In the genomic region with DNA sequence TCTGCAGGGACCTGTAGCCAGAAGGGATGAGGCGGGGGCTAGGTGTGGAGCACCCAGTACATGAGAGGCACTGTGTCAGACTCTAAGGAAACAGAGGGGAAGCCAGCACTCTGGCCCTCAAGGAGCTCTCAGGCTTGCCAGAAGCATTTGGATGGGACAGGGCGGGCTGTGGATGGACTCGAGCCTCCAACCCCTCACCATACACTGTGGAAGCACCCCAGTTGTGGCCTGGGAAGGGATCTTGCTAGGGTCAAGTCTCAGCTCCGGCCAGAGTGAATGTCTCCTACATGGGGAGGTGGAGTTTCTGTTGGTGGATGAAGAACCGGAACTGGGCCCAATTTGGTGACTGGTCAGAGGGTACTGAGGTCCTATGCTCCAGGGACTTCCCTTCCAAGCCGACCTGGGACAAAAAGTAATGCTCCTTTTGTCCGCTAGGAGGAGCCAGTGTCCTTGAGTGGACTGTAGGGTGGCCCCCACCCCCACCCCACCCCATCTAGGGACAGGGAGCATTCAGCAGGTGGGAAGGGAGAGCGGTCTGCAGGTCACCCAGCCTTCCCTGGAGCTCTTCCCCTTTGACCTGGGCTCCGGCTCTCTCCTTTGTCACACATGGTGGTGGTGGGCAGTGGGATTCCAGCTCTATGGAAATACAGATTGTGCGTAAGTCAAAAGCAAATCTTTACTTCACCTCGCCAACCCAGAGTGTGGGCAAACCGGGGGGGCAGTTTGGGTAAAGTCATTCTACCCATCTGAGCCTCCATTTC, we compare ENCODE assay signal across 8 cellular contexts. TPM values are rescaled to one million over a fixed set of nuclear protein-coding genes. Genes with fewer than 3 reads are reported as not detected.
DNase-seq lines count a peak whose midpoint lies in the region; ATAC-seq and TF ChIP-seq lines count a peak whose summit lies in the region.

No MANE protein-coding gene starts in this region.

- ATAC-seq in HG02870 (IDR thresholded peaks at IDR 0.05; ENCODE audit: unreplicated experiment) (no peak), HG03565 (IDR thresholded peaks at IDR 0.05; ENCODE audit: unreplicated experiment) (no peak)

- H3K27me3 Mint-ChIP-seq in activated T-cell treated with anti-CD3 and anti-CD28 coated beads, Interleukin-2, amount 50 U/mL, for 24 hours = peaks cover 32% of the 10 kb centered on the region
- H3K27me3 Mint-ChIP-seq in progenitor cell of endocrine pancreas = peaks cover 40% of the 10 kb centered on the region

- no peak overlapping the region for H3K4me3 Mint-ChIP-seq in activated T-cell treated with anti-CD3 and anti-CD28 coated beads, Interleukin-2, amount 50 U/mL, for 24 hours
- H3K4me3 Mint-ChIP-seq in progenitor cell of endocrine pancreas (ENCODE audit: low read depth) = no peak overlapping the region

- no peaks in the 10 kb centered on the region for H3K36me3 Mint-ChIP-seq in activated T-cell treated with anti-CD3 and anti-CD28 coated beads, Interleukin-2, amount 50 U/mL, for 24 hours (ENCODE audit: low read depth)
- H3K36me3 Mint-ChIP-seq in progenitor cell of endocrine pancreas (ENCODE audit: insufficient read depth) = no peaks in the 10 kb centered on the region

- H3K4me3 ChIP-seq in fibroblast of villous mesenchyme (ENCODE audit: low read depth, low read length) = no peak overlapping the region

- POLR2A ChIA-PET in GM10248 (lab: Yijun Ruan, JAX) = no interaction called here

- CTCF ChIA-PET in GM10248 (lab: Yijun Ruan, JAX) = interaction anchor here (0.7 to 6.3 kb wide), 24 partner anchors 9 to 563 kb away, joined by 3 to 73 read pairs (median 4); no protein-coding TSS in a partner anchor

- no peak overlapping the region for H3K27ac Mint-ChIP-seq in activated T-cell treated with anti-CD3 and anti-CD28 coated beads, Interleukin-2, amount 50 U/mL, for 24 hours
- H3K27ac Mint-ChIP-seq in progenitor cell of endocrine pancreas = no peak overlapping the region

- peak; percentile 57 for TF ChIP-seq CTCF in GM10248 (IDR thresholded peaks at IDR 0.05; ENCODE audit: control extremely low read depth, extremely low read depth, low read depth, missing control alignments)
- peak; percentile 72 for TF ChIP-seq CTCF in fibroblast of villous mesenchyme (IDR thresholded peaks at IDR 0.05; ENCODE audit: insufficient read depth, low read depth, low read length)
- TF ChIP-seq CTCF in progenitor cell of endocrine pancreas (IDR thresholded peaks at IDR 0.05; ENCODE audit: unreplicated experiment) = peak; percentile 72

- peak; percentile 72 for DNase-seq in A172 (ENCODE audit: low spot score)
- peak; percentile 79 for DNase-seq in GM10248 (ENCODE audit: extremely low spot score)
- DNase-seq in NCI-H526 treated with DMSO at 0.1 percent for 48 hours (lab: John Stamatoyannopoulos, UW) = peak; percentile 22
- DNase-seq in activated T-cell treated with anti-CD3 and anti-CD28 coated beads, Interleukin-2, amount 50 U/mL, for 24 hours = peak; percentile 54
- DNase-seq in fibroblast of villous mesenchyme (ENCODE audit: low read depth) = peak; percentile 45
- peak; percentile 49 for DNase-seq in progenitor cell of endocrine pancreas (ENCODE audit: low spot score, unreplicated experiment)

- no peaks in the 10 kb centered on the region for H3K4me1 Mint-ChIP-seq in activated T-cell treated with anti-CD3 and anti-CD28 coated beads, Interleukin-2, amount 50 U/mL, for 24 hours (ENCODE audit: low read depth)
- peaks cover 7% of the 10 kb centered on the region for H3K4me1 Mint-ChIP-seq in progenitor cell of endocrine pancreas (ENCODE audit: low read depth)

- H3K9me3 Mint-ChIP-seq in activated T-cell treated with anti-CD3 and anti-CD28 coated beads, Interleukin-2, amount 50 U/mL, for 24 hours = no peaks in the 10 kb centered on the region
- H3K9me3 Mint-ChIP-seq in progenitor cell of endocrine pancreas (ENCODE audit: low read depth) = no peaks in the 10 kb centered on the region

RNA-seq across cellular contexts. Expression of gene PHB1, which starts 20.3 kb away (rescaled TPM):
- 280 and 302 TPM in 2 replicates for total RNA-seq in A172 (2014; rRNA removed; shearing (Covaris generic))
- total RNA-seq in fibroblast of villous mesenchyme (93.4 and 117 TPM in 2 replicates), progenitor cell of endocrine pancreas (168 and 169 TPM in 2 replicates)

Comparison
In these comparisons a context has a peak if more than half of its experiments do, and no peak if none do; other contexts are left out.
1. DNase-seq: peak in every context shown above with its lines; median percentile 79 in GM10248; 72 in A172; 54 in activated T-cell treated with anti-CD3 and anti-CD28 coated beads, Interleukin-2, amount 50 U/mL, for 24 hours; 49 in progenitor cell of endocrine pancreas; 45 in fibroblast of villous mesenchyme; 22 in NCI-H526 treated with DMSO at 0.1 percent for 48 hours.